ENCODE assay signal across 9 cellular contexts in genomic region chr14:76456200-76456599, GRCh38.
DNase-seq lines count a peak whose midpoint lies in the region; ATAC-seq, FAIRE-seq and TF ChIP-seq lines count a peak whose summit lies in the region.
"Had no signal": no experiment of that assay in that cellular context is flagged by ENCODE, and none has a peak within 500 bp of the region (broad histone marks: within the 10 kb centered on the region; RNA-seq: fewer than 3 reads in every experiment).

No MANE protein-coding gene starts in this region.

- H3K4me1 ChIP-seq in mesenchymal stem cell (ENCODE audit: control insufficient read depth, insufficient read depth, low read depth, low read length) (no peaks in the 10 kb centered on the region), esophagus squamous epithelium (no peaks in the 10 kb centered on the region)

- no peak overlapping the region for H3K27ac ChIP-seq in mesenchymal stem cell (ENCODE audit: low read length, poor library complexity, severe bottlenecking)
- no peak overlapping the region for H3K27ac ChIP-seq in esophagus squamous epithelium
- H3K27ac ChIP-seq: SK-N-MC had no signal

- H3K27ac Mint-ChIP-seq in brain, result no peak overlapping the region

- peaks cover 17% of the 10 kb centered on the region for H3K4me1 Mint-ChIP-seq in brain

- WGBS in mesenchymal stem cell, result 38% methylated on average over 2 of the region's 2 CpGs
- 38 to 75% methylated on average over 1 to 2 of the region's 2 CpGs for WGBS in esophagus squamous epithelium, 2 donors

- DNase-seq in CD1c-positive myeloid dendritic cell (ENCODE audit: extremely low spot score) (peak; percentile 21), GM12892 (ENCODE audit: insufficient read length) (peak; percentile 29), NCI-H526 (lab: John Stamatoyannopoulos, UW) (peak; percentile 31 to 51), mesenchymal stem cell (peak; percentile 1), esophagus squamous epithelium (lab: John Stamatoyannopoulos, UW) (no peak)

- TF ChIP-seq POLR2A in GM12892 (IDR thresholded peaks at IDR 0.05; ENCODE audit: low read depth, low read length) (no peak), esophagus squamous epithelium (IDR thresholded peaks at IDR 0.05) (no peak)

- H2BK120ac ChIP-seq in mesenchymal stem cell (ENCODE audit: low read depth, low read length), result no peak overlapping the region

- no peak overlapping the region for H3K4me3 ChIP-seq in mesenchymal stem cell (ENCODE audit: insufficient read depth in 1 of 2, low read depth in 1 of 2, low read length in 2 of 2)
- no peak overlapping the region for H3K4me3 ChIP-seq in esophagus squamous epithelium
- H3K4me3 ChIP-seq: SK-N-MC had no signal

- H2AFZ ChIP-seq in mesenchymal stem cell (ENCODE audit: low read depth, low read length), result no peak overlapping the region

- H4K91ac ChIP-seq in mesenchymal stem cell (ENCODE audit: low read length), result no peak overlapping the region

- H2BK15ac ChIP-seq in mesenchymal stem cell (ENCODE audit: low read depth, poor library complexity, severe bottlenecking), result no peak overlapping the region

- no peak overlapping the region for H3K14ac ChIP-seq in mesenchymal stem cell (ENCODE audit: low read length in 2 of 2)

- H3K36me3 ChIP-seq in mesenchymal stem cell (ENCODE audit: control insufficient read depth in 1 of 2, insufficient read depth in 2 of 2, low read depth in 1 of 2, low read length in 2 of 2) (no peaks in the 10 kb centered on the region), esophagus squamous epithelium (no peaks in the 10 kb centered on the region)

- H3K23ac ChIP-seq in mesenchymal stem cell (ENCODE audit: low read length in 2 of 2), result no peak overlapping the region

- intact Hi-C loops in esophagus squamous epithelium (cut with DNase I), result loop anchor here (10.0 kb wide), 1 partner anchor 189 kb away; no protein-coding TSS in a partner anchor

- H3K9me3 ChIP-seq in mesenchymal stem cell (ENCODE audit: control insufficient read depth, low read length), result no peaks in the 10 kb centered on the region
- H3K9me3 ChIP-seq in esophagus squamous epithelium, result no peaks in the 10 kb centered on the region

- H2BK5ac ChIP-seq in mesenchymal stem cell (ENCODE audit: low read depth, low read length, poor library complexity, severe bottlenecking), result no peak overlapping the region

- FAIRE-seq in GM12892 (lab: Jason Lieb, UNC), result peak; percentile 74

- peaks cover 0 to 2% (median 0%) of the 10 kb centered on the region in 5 experiments for H3K9me3 Mint-ChIP-seq in brain

- ATAC-seq in HG03442 (IDR thresholded peaks at IDR 0.05; ENCODE audit: unreplicated experiment) (no peak), HG02678 (IDR thresholded peaks at IDR 0.05; ENCODE audit: unreplicated experiment) (no peak)

- H3K27me3 Mint-ChIP-seq in brain, result no peaks in the 10 kb centered on the region

- H3K27me3 ChIP-seq in mesenchymal stem cell (ENCODE audit: control insufficient read depth in 1 of 2, insufficient read depth in 1 of 2, low read length in 2 of 2) (peaks cover 0 to 30% of the 10 kb centered on the region in 2 experiments), esophagus squamous epithelium (no peaks in the 10 kb centered on the region)

- H3K79me1 ChIP-seq in mesenchymal stem cell (replicated peaks; ENCODE audit: low read length, poor library complexity, severe bottlenecking), result no peaks in the 10 kb centered on the region

- H3K4me2 ChIP-seq in mesenchymal stem cell (ENCODE audit: low read length, poor library complexity, severe bottlenecking), result no peak overlapping the region

- no peak overlapping the region for H3K18ac ChIP-seq in mesenchymal stem cell (ENCODE audit: low read depth in 1 of 2, low read length in 2 of 2)

- no peak overlapping the region for H3K4ac ChIP-seq in mesenchymal stem cell (ENCODE audit: low read depth in 1 of 2, low read length in 2 of 2)

- H3K9ac ChIP-seq in mesenchymal stem cell (ENCODE audit: low read length), result no peak overlapping the region

- H4K8ac ChIP-seq in mesenchymal stem cell (ENCODE audit: low read length), result no peak overlapping the region

- no peak overlapping the region for H2AK5ac ChIP-seq in mesenchymal stem cell (ENCODE audit: low read length, severe bottlenecking)

- no peak overlapping the region for H3K4me3 Mint-ChIP-seq in brain

- H3K36me3 Mint-ChIP-seq in brain, result no peaks in the 10 kb centered on the region

- H2BK12ac ChIP-seq in mesenchymal stem cell (ENCODE audit: low read length in 2 of 2), result no peak overlapping the region

- TF ChIP-seq CTCF in brain (conservative IDR thresholded peaks at IDR 0.05), result peak; percentile 32 to 48
- peak in 2 of 6 experiments; percentile 31 to 47 for TF ChIP-seq CTCF in esophagus squamous epithelium (IDR thresholded peaks at IDR 0.05)
